In the genomic region with DNA sequence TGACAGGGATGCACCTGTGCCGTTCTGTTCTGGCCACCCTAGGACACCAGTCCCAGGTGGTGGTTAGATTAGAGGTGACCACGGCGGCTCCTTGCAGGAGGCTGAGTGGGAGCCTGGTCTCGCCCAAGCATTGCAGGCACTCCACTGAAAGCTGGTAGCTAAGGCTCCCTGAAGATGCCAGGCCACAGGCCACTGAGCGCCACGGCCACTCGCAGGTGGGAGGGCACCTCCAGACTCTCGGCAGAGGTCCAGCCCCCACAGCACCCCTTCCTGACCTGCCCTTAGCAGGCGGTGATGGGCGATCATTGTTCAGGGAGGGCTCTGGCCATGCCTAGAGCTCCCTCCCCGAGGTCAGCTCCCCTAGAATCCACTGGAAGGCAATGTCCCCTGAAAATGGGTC, we compare ENCODE assay signal across 8 cellular contexts.
"Had no signal": no experiment of that assay in that cellular context is flagged by ENCODE, and none has a peak within 500 bp of the region (broad histone marks: within the 10 kb centered on the region; RNA-seq: fewer than 3 reads in every experiment).

No MANE protein-coding gene starts in this region.

- H3K27me3 Mint-ChIP-seq: IgD-negative memory B cell had no signal

- H3K4me1 Mint-ChIP-seq: IgD-negative memory B cell had no signal

- H3K36me3 Mint-ChIP-seq: IgD-negative memory B cell had no signal

- H3K4me3 Mint-ChIP-seq: IgD-negative memory B cell had no signal

- H3K27ac ChIP-seq: HL-60 had no signal

- H3K9me3 Mint-ChIP-seq: IgD-negative memory B cell had no signal

- DNase-seq: IMR-90, KBM-7, KG1 had no signal

- ATAC-seq: HepG2, K562 had no signal

- H3K4me3 ChIP-seq: K562 had no signal

- FAIRE-seq: HepG2, HTR-8/SVneo, K562 had no signal
